Comparison of ENCODE assay signal across 24 cellular contexts in genomic region chr10:62154231-62154630, GRCh38.
"Had no signal": no experiment of that assay in that cellular context is flagged by ENCODE, and none has a peak within 500 bp of the region (broad histone marks: within the 10 kb centered on the region; RNA-seq: fewer than 3 reads in every experiment).

No MANE protein-coding gene starts in this region.

- H3K9me3 ChIP-seq: ovary, prostate gland, spleen, upper lobe of left lung, vagina had no signal

- H3K27me3 ChIP-seq: ovary, spleen, tibial nerve, upper lobe of left lung, vagina had no signal

- H3K27ac Mint-ChIP-seq: immature natural killer cell; mesothelial cell of epicardium; stimulated activated memory B cell treated with anti-CD40 and anti-IgM and Interleukin-4, amounts not matched to agents 10 μg/mL and 1 μg/mL and 100 μg/mL, for 72 hours; stimulated activated naive CD8-positive, alpha-beta T cell treated with anti-CD3 and anti-CD28 coated beads, Interleukin-15, amount 100 ng/mL, for 72 hours had no signal

- H3K4me3 Mint-ChIP-seq: immature natural killer cell; mesothelial cell of epicardium; naive thymus-derived CD4-positive, alpha-beta T cell; natural killer cell treated with Interleukin-12 subunit alpha and Interleukin-12 subunit beta and Interleukin-15 and Interleukin-18, amount 100 ng/mL, for 72 hours; stimulated activated memory B cell treated with anti-CD40 and anti-IgM and Interleukin-4, amounts not matched to agents 10 μg/mL and 1 μg/mL and 100 μg/mL, for 72 hours; stimulated activated naive CD8-positive, alpha-beta T cell treated with anti-CD3 and anti-CD28 coated beads, Interleukin-15, amount 100 ng/mL, for 72 hours had no signal

- H3K4me1 Mint-ChIP-seq: immature natural killer cell; mesothelial cell of epicardium; stimulated activated memory B cell treated with anti-CD40 and anti-IgM and Interleukin-4, amounts not matched to agents 10 μg/mL and 1 μg/mL and 100 μg/mL, for 72 hours had no signal

- DNase-seq: hypothalamus; immature natural killer cell; kidney; left ventricle myocardium inferior; mesendoderm; naive thymus-derived CD4-positive, alpha-beta T cell; ovary; retina; right cardiac atrium; spleen; stimulated activated CD4-positive, alpha-beta T cell treated with anti-CD3 and anti-CD28 coated beads, Interleukin-4, amount 100 ng/mL, for 24 hours; stimulated activated naive CD4-positive, alpha-beta T cell treated with Interleukin-2 at 50 U/mL for 16 hours; stimulated activated naive CD8-positive, alpha-beta T cell treated with anti-CD3 and anti-CD28 coated beads, Interleukin-15, amount 100 ng/mL, for 72 hours; substantia nigra; upper lobe of left lung had no signal

- ATAC-seq: naive thymus-derived CD4-positive, alpha-beta T cell; natural killer cell treated with Interleukin-12 subunit alpha and Interleukin-12 subunit beta and Interleukin-15 and Interleukin-18, amount 100 ng/mL, for 72 hours; right cardiac atrium; sciatic nerve; stimulated activated memory B cell treated with anti-CD40 and anti-IgM and Interleukin-4, amounts not matched to agents 10 μg/mL and 1 μg/mL and 100 μg/mL, for 72 hours; stimulated activated naive CD8-positive, alpha-beta T cell treated with anti-CD3 and anti-CD28 coated beads, Interleukin-15, amount 100 ng/mL, for 72 hours had no signal

- H3K27ac ChIP-seq: left ventricle myocardium inferior, ovary, prostate gland, skin epidermis, spleen, tibial nerve, upper lobe of left lung, vagina had no signal

- H3K36me3 Mint-ChIP-seq: immature natural killer cell; mesothelial cell of epicardium; natural killer cell treated with Interleukin-12 subunit alpha and Interleukin-12 subunit beta and Interleukin-15 and Interleukin-18, amount 100 ng/mL, for 72 hours; stimulated activated memory B cell treated with anti-CD40 and anti-IgM and Interleukin-4, amounts not matched to agents 10 μg/mL and 1 μg/mL and 100 μg/mL, for 72 hours had no signal

- H3K4me1 ChIP-seq: left ventricle myocardium inferior, prostate gland, tibial nerve, upper lobe of left lung, vagina had no signal

- H3K36me3 ChIP-seq: left ventricle myocardium inferior, ovary, prostate gland, spleen, tibial nerve, upper lobe of left lung, vagina had no signal

- H3K4me3 ChIP-seq: left ventricle myocardium inferior, lung, ovary, prostate gland, skin epidermis, spleen, tibial nerve, upper lobe of left lung, vagina had no signal

- H3K9me3 Mint-ChIP-seq: immature natural killer cell; natural killer cell treated with Interleukin-12 subunit alpha and Interleukin-12 subunit beta and Interleukin-15 and Interleukin-18, amount 100 ng/mL, for 72 hours; stimulated activated memory B cell treated with anti-CD40 and anti-IgM and Interleukin-4, amounts not matched to agents 10 μg/mL and 1 μg/mL and 100 μg/mL, for 72 hours had no signal
